10 cellular contexts compared by ENCODE assay signal in the genomic region with DNA sequence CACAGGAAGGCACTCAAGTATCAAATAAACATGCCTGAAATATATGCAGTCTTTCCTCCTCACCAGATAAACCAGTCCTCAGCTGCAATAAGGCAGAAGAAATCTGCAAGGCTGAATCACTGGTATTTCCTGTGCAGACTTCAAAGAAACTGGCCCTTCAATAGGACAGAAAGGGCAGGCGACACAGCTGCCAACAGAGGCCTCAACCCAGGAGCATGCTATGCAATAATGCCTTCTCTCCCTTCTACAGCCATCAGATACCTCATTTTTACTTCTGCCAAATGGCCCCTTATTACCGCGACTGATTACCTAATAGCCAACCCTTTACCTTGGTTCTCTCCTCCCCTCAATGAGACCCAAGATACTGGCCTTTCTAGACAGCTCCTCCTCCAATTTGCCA. TPM values are rescaled to one million over a fixed set of nuclear protein-coding genes. Genes with fewer than 3 reads are reported as not detected.
DNase-seq lines count a peak whose midpoint lies in the region; ATAC-seq and TF ChIP-seq lines count a peak whose summit lies in the region.
"Had no signal": no experiment of that assay in that cellular context is flagged by ENCODE, and none has a peak within 500 bp of the region (broad histone marks: within the 10 kb centered on the region; RNA-seq: fewer than 3 reads in every experiment).

No MANE protein-coding gene starts in this region.

- H3K4me1 ChIP-seq in ovary (ENCODE audit: insufficient read depth): peaks cover 8% of the 10 kb centered on the region

- no peak for TF ChIP-seq POLR2A in ovary (IDR thresholded peaks at IDR 0.05)

- no peak for TF ChIP-seq EP300 in ovary (IDR thresholded peaks at IDR 0.05)

- DNase-seq in DMS53 (lab: John Stamatoyannopoulos, UW) (peak; percentile 77), NAMALWA (ENCODE audit: low spot score) (peak; percentile 60), dermis blood vessel endothelial cell (peak; percentile 85), non-pigmented ciliary epithelial cell (ENCODE audit: low read depth) (peak; percentile 77), ovary (no peak), DMS79 (lab: John Stamatoyannopoulos, UW) (no peak)
- DNase-seq: NCI-H446 treated with DMSO at 0.1 percent for 48 hours had no signal

- no peak for TF ChIP-seq CTCF in ovary (IDR thresholded peaks at IDR 0.05)

- H3K9me3 ChIP-seq in ovary: no peaks in the 10 kb centered on the region

- intact Hi-C loops in ovary (cut with DNase I): no loop called here

- H3K4me3 ChIP-seq in ovary: no peak overlapping the region

- H3K27me3 ChIP-seq in ovary: no peaks in the 10 kb centered on the region

- H3K27ac ChIP-seq in ovary: no peak overlapping the region

- ATAC-seq in GM21526 (IDR thresholded peaks at IDR 0.05; ENCODE audit: low FRiP score, unreplicated experiment): no peak
- ATAC-seq in HG03342 (IDR thresholded peaks at IDR 0.05; ENCODE audit: unreplicated experiment): no peak

- H3K36me3 ChIP-seq in ovary: no peaks in the 10 kb centered on the region

- 73 to 76% (median 73%) methylated on average over 3 of the region's 3 CpGs for WGBS in ovary, 3 donors

RNA-seq across cellular contexts. Expression of a gene that starts 8.0 kb away (rescaled TPM):
- total RNA-seq in dermis blood vessel endothelial cell (151 and 225 TPM in 2 replicates), ovary (100 to 1,000 TPM; 190 to 270 (median 252) TPM)
- 100 to 1,000 TPM; 156 to 235 TPM for polyA plus RNA-seq in ovary

RNA-seq across cellular contexts. Expression of a gene that starts 8.3 kb away (rescaled TPM):
- total RNA-seq in dermis blood vessel endothelial cell: 2.8 and 7.8 TPM in 2 replicates
- total RNA-seq in ovary: 10 to 100 TPM in 3 of 7 donors, 1 to 10 TPM in 4; 7.2 to 21.0 (median 9.5) TPM
- 10 to 100 TPM in 1 of 2 donors, 1 to 10 TPM in 1; 9.6 to 20.9 TPM for polyA plus RNA-seq in ovary

RNA-seq across cellular contexts. Expression of a gene that starts 30.7 kb away (rescaled TPM):
- total RNA-seq in dermis blood vessel endothelial cell (100 and 111 TPM in 2 replicates), ovary (10 to 100 TPM; 64.0 to 99.7 (median 71.0) TPM)
- 100 to 1,000 TPM; 110 to 118 TPM for polyA plus RNA-seq in ovary

RNA-seq across cellular contexts. Expression of a gene that starts 33.4 kb away (rescaled TPM):
- not detected in 2 replicates for total RNA-seq in dermis blood vessel endothelial cell
- not detected for total RNA-seq in ovary
- not detected for polyA plus RNA-seq in ovary
- total RNA-seq: skeletal muscle tissue had no signal

RNA-seq across cellular contexts. Expression of a gene that starts 40.1 kb away (rescaled TPM):
- total RNA-seq in dermis blood vessel endothelial cell: 24.7 and 26.8 TPM in 2 replicates
- total RNA-seq in ovary: 10 to 100 TPM; 11.1 to 28.4 (median 20.8) TPM
- 10 to 100 TPM; 30.5 to 44.4 TPM for polyA plus RNA-seq in ovary

Comparison
In these comparisons a context has a peak if more than half of its experiments do, and no peak if none do; other contexts are left out.
1. DNase-seq: peak in DMS53 (single experiment), NAMALWA (single experiment), dermis blood vessel endothelial cell (single experiment) and non-pigmented ciliary epithelial cell (single experiment); none in ovary (0 of 5) and DMS79 (single experiment).